In genomic region chr1:248906741-248907661, GRCh38 we compare ENCODE assay signal across 8 cellular contexts. TPM values are rescaled to one million over a fixed set of nuclear protein-coding genes. Genes with fewer than 3 reads are reported as not detected.
A peak's percentile ranks its signal among the peaks of the same experiment; 100 is the strongest.
DNase-seq lines count a peak whose midpoint lies in the region; ATAC-seq, FAIRE-seq and TF ChIP-seq lines count a peak whose summit lies in the region.

No MANE protein-coding gene starts in this region.

- H3K36me3 ChIP-seq in GM12878 (ENCODE audit: control insufficient read depth in 2 of 2, insufficient read depth in 2 of 2, low read length in 1 of 2) (no peaks in the 10 kb centered on the region), testis (ENCODE audit: low read depth, missing control alignments) (no peaks in the 10 kb centered on the region)

- POLR2A ChIA-PET in AG04449 (lab: Yijun Ruan, JAX) (interaction anchor here (0.5 to 1.3 kb wide), 3 partner anchors 21 to 48 kb away, joined by 3 read pairs; partner anchors contain the start of gene ZNF692), GM12878 (lab: Charles Lee) (interaction anchor here (0.6 to 2.0 kb wide), 4 partner anchors 20 to 81 kb away, joined by 3 to 10 read pairs (median 5); partner anchors contain the start of gene SH3BP5L)

- H2AFZ ChIP-seq in GM12878 (ENCODE audit: control insufficient read depth, low read depth, low read length): peak overlapping the region; percentile 95

- H3K9ac ChIP-seq in GM12878 (ENCODE audit: control insufficient read depth, insufficient read depth, low read length): peak overlapping the region; percentile 54

- intact Hi-C loops in GM12878 (cut with micrococcal nuclease; ENCODE audit: unreplicated experiment) (loop anchor here (1.0 kb wide), 2 partner anchors 33 to 69 kb away; partner anchors contain the start of gene ZNF672), left colon (cut with DNase I, micrococcal nuclease) (no loop called here), testis (cut with DNase I; ENCODE audit: low total_unique reads) (no loop called here)

- RAD21 ChIA-PET in GM12878 (lab: Charles Lee; ENCODE audit: unreplicated experiment): interaction anchor here (1.9 kb wide), 1 partner anchor 33 kb away, joined by 9 read pairs; no protein-coding TSS in a partner anchor

- CTCF ChIA-PET in AG04449 (lab: Yijun Ruan, JAX): interaction anchor here (1.4 kb wide), 1 partner anchor 44 kb away, joined by 3 read pairs; no protein-coding TSS in a partner anchor
- CTCF ChIA-PET in GM12878 (lab: Yijun Ruan, JAX): interaction anchor here (0.6 to 2.1 kb wide), 3 partner anchors 65 to 173 kb away, joined by 3 to 9 read pairs (median 3); partner anchors contain the start of gene SH3BP5L

- no peak for TF ChIP-seq EP300 in GM12878 (IDR thresholded peaks at IDR 0.05; ENCODE audit: borderline replicate concordance in 1 of 2, control insufficient read depth in 1 of 2, low read depth in 2 of 2, low read length in 2 of 2)

- H3K4me3 ChIP-seq in AG04449 (ENCODE audit: low read depth, low read length): peak overlapping the region; percentile 69
- H3K4me3 ChIP-seq in GM12878: peak overlapping the region; percentile 92
- peak overlapping the region; percentile 70 to 74 for H3K4me3 ChIP-seq in testis

- SMC1A ChIA-PET in GM12878 (lab: Charles Lee; ENCODE audit: uncharacterized antibody, unreplicated experiment): interaction anchor here (1.5 to 1.7 kb wide), 3 partner anchors 22 to 69 kb away, joined by 3 to 6 read pairs (median 4); partner anchors contain the start of gene ZNF672

- BruUV-seq in GM12878 (replicated peaks; lab: Mats Ljungman, UMichigan): TSS peak; percentile 81

- H3K27me3 ChIP-seq in GM12878 (replicated peaks in 1 of 2; ENCODE audit: control insufficient read depth in 2 of 2, insufficient read depth in 2 of 2, low read length in 1 of 2) (no peaks in the 10 kb centered on the region), testis (no peaks in the 10 kb centered on the region)

- ATAC-seq in GM19351 (IDR thresholded peaks at IDR 0.05; ENCODE audit: unreplicated experiment) (peak; percentile 18), HG03432 (IDR thresholded peaks at IDR 0.05; ENCODE audit: unreplicated experiment) (peak; percentile 27), GM12878 (peak; percentile 26), left colon (peak; percentile 5)

- no peak for FAIRE-seq in GM12878 (lab: Jason Lieb, UNC)

- no peaks in the 10 kb centered on the region for H4K20me1 ChIP-seq in GM12878 (ENCODE audit: control insufficient read depth, insufficient read depth)

- in situ Hi-C loops in GM12878 (cut with MboI): no loop called here

- H3K4me1 ChIP-seq in GM12878 (ENCODE audit: control insufficient read depth, insufficient read depth, low read length): peaks cover 2% of the 10 kb centered on the region; the same call in 1 of the 2 replicates
- H3K4me1 ChIP-seq in testis: peaks cover 12% of the 10 kb centered on the region

- H3K79me2 ChIP-seq in GM12878 (ENCODE audit: control insufficient read depth, insufficient read depth, low read length): peaks cover 6% of the 10 kb centered on the region

- H3K4me2 ChIP-seq in GM12878 (ENCODE audit: control insufficient read depth, insufficient read depth): peak overlapping the region; percentile 43

- no peak for TF ChIP-seq RAD21 in GM12878 (IDR thresholded peaks at IDR 0.05; ENCODE audit: insufficient read depth, low read depth, low read length)

- H3K27ac ChIP-seq in GM12878 (ENCODE audit: control insufficient read depth, insufficient read depth) (peak overlapping the region; percentile 59), testis (peak overlapping the region; percentile 94)

- H3K9me3 ChIP-seq in GM12878 (replicated peaks; ENCODE audit: control insufficient read depth, insufficient read depth, low read length) (no peaks in the 10 kb centered on the region), testis (no peaks in the 10 kb centered on the region)

- 55% methylated on average over 12 of the region's 19 CpGs for WGBS in GM12878 (ENCODE audit: insufficient coverage, insufficient replicate concordance, low lambda C conversion rate, missing lambda C conversion rate)
- 21 to 24% methylated on average over 19 of the region's 19 CpGs for WGBS in testis, 2 donors

- TF ChIP-seq CTCF in AG04449 (IDR thresholded peaks at IDR 0.05; ENCODE audit: insufficient read depth, low read length, missing control alignments) (no peak), GM12878 (IDR thresholded peaks at IDR 0.05 in 2 of 3, conservative IDR thresholded peaks at IDR 0.05 in 1 of 3; ENCODE audit: control insufficient read depth in 2 of 3, extremely low read depth in 1 of 3, insufficient read depth in 1 of 3, low read depth in 3 of 3, low read length in 3 of 3) (no peak), testis (IDR thresholded peaks at IDR 0.05) (no peak)

- DNase-seq in AG04449 (ENCODE audit: low read depth, low spot score) (no peak), GM12878 (ENCODE audit: low read depth, low spot score) (no peak), left colon (peak in 1 of 2 donors; percentile 12), testis (peak; percentile 36), COR-L47 (lab: John Stamatoyannopoulos, UW) (no peak), SKM-1 (lab: John Stamatoyannopoulos, UW; ENCODE audit: unreplicated experiment) (no peak)

- TF ChIP-seq POLR2A in GM12878 (IDR thresholded peaks at IDR 0.05; ENCODE audit: low read depth, low read length) (no peak), testis (IDR thresholded peaks at IDR 0.05) (no peak)

TF ChIP-seq in GM12878, 131 proteins besides CTCF, POLR2A, EP300 and RAD21:
- TF ChIP-seq MEF2B (IDR thresholded peaks at IDR 0.05; ENCODE audit: partially characterized antibody, poor library complexity, severe bottlenecking) (peak; percentile 86), RUNX3 (IDR thresholded peaks at IDR 0.05; ENCODE audit: low read length) (peak; percentile 54), YBX1 (IDR thresholded peaks at IDR 0.05) (no peak)

RNA-seq across cellular contexts. Expression of gene PGBD2, which starts 1.0 kb away (rescaled TPM):
- total RNA-seq in GM12878 (2013; cell fraction: nucleolus; rRNA removed): 10.9 and 11.1 TPM in 2 replicates
- total RNA-seq in GM12878 (2014; rRNA removed) (4.0 and 4.2 TPM in 2 replicates), GM12878 (2014; rRNA removed; fragmentation: Illumina TruSeq; extraction: Trizol) (3.2 and 4.2 TPM in 2 replicates), GM12878 (2021) (4.3 and 4.4 TPM in 2 replicates), left colon (1 to 10 TPM; 7.5 to 9.2 TPM), testis (10 to 100 TPM; 12.2 to 13.5 TPM)
- 2.5 TPM for polyA plus RNA-seq in GM12878 (2011; ENCODE audit: low read depth)
- polyA plus RNA-seq in GM12878 (2011; rRNA removed) (10.3 and 10.5 TPM in 2 replicates), GM12878 (2014; fragmentation: Illumina TruSeq; extraction: Trizol) (4.0 TPM in 2 replicates), GM12878 (2014; fragmentation: Nextera tagmentation; extraction: Ambion mirVana) (1 to 10 TPM; 4.7 to 5.6 TPM), GM12878 (2014; rRNA removed) (4.0 and 5.6 TPM in 2 replicates), GM12878 (2016; fragmentation: Nextera tagmentation; extraction: Ambion mirVana) (1 to 10 TPM; 6.5 to 6.9 TPM), testis (ENCODE audit: insufficient read depth, low read depth, low replicate concordance) (18.8 TPM)
- polyA plus RNA-seq in GM12878 (2011; cell fraction: cytosol; rRNA removed): 6.4 and 6.7 TPM in 2 replicates
- polyA plus RNA-seq in GM12878 (2011; cell fraction: nucleus; rRNA removed): 14.7 and 17.7 TPM in 2 replicates
- 2.1 and 2.5 TPM in 2 replicates for polyA plus RNA-seq in GM12878 (2012)
- polyA minus RNA-seq in GM12878 (2011; rRNA and poly(A)+ RNA removed): 10.7 and 16.9 TPM in 2 replicates
- polyA minus RNA-seq in GM12878 (2011; cell fraction: cytosol; rRNA and poly(A)+ RNA removed): 2.9 and 6.7 TPM in 2 replicates
- 3.4 and 6.4 TPM in 2 replicates for polyA minus RNA-seq in GM12878 (2011; cell fraction: nucleus; rRNA and poly(A)+ RNA removed)

RNA-seq across cellular contexts. Expression of gene ZNF692, which starts 48.1 kb away (rescaled TPM):
- 143 and 171 TPM in 2 replicates for total RNA-seq in GM12878 (2013; cell fraction: nucleolus; rRNA removed)
- total RNA-seq in GM12878 (2014; rRNA removed) (31.7 and 33.0 TPM in 2 replicates), GM12878 (2014; rRNA removed; fragmentation: Illumina TruSeq; extraction: Trizol) (19.5 and 20.6 TPM in 2 replicates), GM12878 (2021) (41.3 and 45.3 TPM in 2 replicates), left colon (10 to 100 TPM; 26.9 to 31.4 TPM), testis (10 to 100 TPM; 86.2 to 89.4 TPM)
- 16.5 TPM for polyA plus RNA-seq in GM12878 (2011; ENCODE audit: low read depth)
- polyA plus RNA-seq in GM12878 (2011; rRNA removed) (39.8 and 56.1 TPM in 2 replicates), GM12878 (2014; fragmentation: Illumina TruSeq; extraction: Trizol) (20.1 and 28.9 TPM in 2 replicates), GM12878 (2014; fragmentation: Nextera tagmentation; extraction: Ambion mirVana) (10 to 100 TPM in 1 of 2 experiments, 1 to 10 TPM in 1; 5.3 to 18.5 TPM), GM12878 (2014; rRNA removed) (76.6 and 85.1 TPM in 2 replicates), GM12878 (2016; fragmentation: Nextera tagmentation; extraction: Ambion mirVana) (10 to 100 TPM; 40.8 to 41.6 TPM), testis (ENCODE audit: insufficient read depth, low read depth, low replicate concordance) (82.9 TPM)
- 67.6 and 94.1 TPM in 2 replicates for polyA plus RNA-seq in GM12878 (2011; cell fraction: cytosol; rRNA removed)
- 705 and 770 TPM in 2 replicates for polyA plus RNA-seq in GM12878 (2011; cell fraction: nucleus; rRNA removed)
- 30.1 and 49.9 TPM in 2 replicates for polyA plus RNA-seq in GM12878 (2012)
- polyA minus RNA-seq in GM12878 (2011; rRNA and poly(A)+ RNA removed): 14.0 and 24.7 TPM in 2 replicates
- 11.0 and 11.6 TPM in 2 replicates for polyA minus RNA-seq in GM12878 (2011; cell fraction: cytosol; rRNA and poly(A)+ RNA removed)
- 50.4 and 75.1 TPM in 2 replicates for polyA minus RNA-seq in GM12878 (2011; cell fraction: nucleus; rRNA and poly(A)+ RNA removed)
